2 cellular contexts compared by ENCODE assay signal in the genomic region with DNA sequence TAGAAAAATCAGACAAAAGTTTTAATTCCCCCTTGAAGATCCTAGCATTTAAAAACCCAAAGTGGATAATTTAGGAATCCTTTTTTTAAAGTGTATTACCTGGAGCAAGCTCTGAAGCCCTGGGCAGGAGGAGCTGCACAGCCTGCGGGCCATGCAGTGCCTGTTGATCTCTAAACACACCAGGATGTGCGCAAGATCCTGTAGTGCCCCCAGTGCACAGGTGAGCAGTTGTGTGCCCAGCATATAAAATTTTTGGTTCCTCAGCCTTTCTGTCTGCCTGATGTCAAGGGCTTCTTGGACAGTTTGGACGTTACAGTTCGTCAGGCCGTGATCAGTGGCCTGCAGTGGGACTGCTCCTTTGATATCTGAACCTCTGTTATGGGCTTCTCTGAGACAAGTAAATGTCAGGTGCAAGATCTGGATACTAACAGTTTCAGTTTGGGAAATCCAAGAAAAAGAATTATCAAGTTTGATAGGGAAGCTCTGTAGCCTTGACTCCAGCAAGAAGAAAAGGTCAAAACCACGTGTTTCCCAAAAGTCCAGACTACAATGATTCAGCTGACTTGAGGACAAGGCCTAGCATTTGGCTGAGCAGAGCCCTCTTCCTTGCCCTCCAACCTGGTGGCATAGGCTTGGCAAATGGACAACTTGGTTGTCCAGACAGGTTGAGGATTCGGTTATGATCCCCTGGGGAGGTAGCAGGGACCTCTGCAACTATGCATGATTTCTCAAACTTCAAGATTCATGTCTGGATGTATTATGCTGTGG.
TF ChIP-seq lines count a peak whose summit lies in the region.

No MANE protein-coding gene starts in this region.

TF ChIP-seq in HEK293T, 16 proteins besides CTCF, POLR2A, EP300 and RAD21 (continued from another document):
- no peak for TF ChIP-seq HDGF (IDR thresholded peaks at IDR 0.05; ENCODE audit: borderline replicate concordance)
- TF ChIP-seq FOXA1 (IDR thresholded peaks at IDR 0.05), result no peak
- TF ChIP-seq ZNF384 (IDR thresholded peaks at IDR 0.05), result no peak
- no peak for TF ChIP-seq ELF4 (IDR thresholded peaks at IDR 0.05)
- peak; percentile 42 for TF ChIP-seq L3MBTL2 (conservative IDR thresholded peaks at IDR 0.05)
- no peak for TF ChIP-seq LEF1 (IDR thresholded peaks at IDR 0.05; ENCODE audit: borderline replicate concordance)

TF ChIP-seq in HepG2, 621 proteins besides CTCF, POLR2A, EP300 and RAD21 (continued from another document):
- TF ChIP-seq, protein P1, sequence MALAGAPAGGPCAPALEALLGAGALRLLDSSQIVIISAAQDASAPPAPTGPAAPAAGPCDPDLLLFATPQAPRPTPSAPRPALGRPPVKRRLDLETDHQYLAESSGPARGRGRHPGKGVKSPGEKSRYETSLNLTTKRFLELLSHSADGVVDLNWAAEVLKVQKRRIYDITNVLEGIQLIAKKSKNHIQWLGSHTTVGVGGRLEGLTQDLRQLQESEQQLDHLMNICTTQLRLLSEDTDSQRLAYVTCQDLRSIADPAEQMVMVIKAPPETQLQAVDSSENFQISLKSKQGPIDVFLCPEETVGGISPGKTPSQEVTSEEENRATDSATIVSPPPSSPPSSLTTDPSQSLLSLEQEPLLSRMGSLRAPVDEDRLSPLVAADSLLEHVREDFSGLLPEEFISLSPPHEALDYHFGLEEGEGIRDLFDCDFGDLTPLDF (CRISPR knock-in tag; IDR thresholded peaks at IDR 0.05), result 0 out of 2 replicates have a peak, but pooled peaks have one; percentile 40
- TF ChIP-seq NFIB (CRISPR knock-in tag; IDR thresholded peaks at IDR 0.05; ENCODE audit: borderline replicate concordance), result no peak
- TF ChIP-seq, protein P2, sequence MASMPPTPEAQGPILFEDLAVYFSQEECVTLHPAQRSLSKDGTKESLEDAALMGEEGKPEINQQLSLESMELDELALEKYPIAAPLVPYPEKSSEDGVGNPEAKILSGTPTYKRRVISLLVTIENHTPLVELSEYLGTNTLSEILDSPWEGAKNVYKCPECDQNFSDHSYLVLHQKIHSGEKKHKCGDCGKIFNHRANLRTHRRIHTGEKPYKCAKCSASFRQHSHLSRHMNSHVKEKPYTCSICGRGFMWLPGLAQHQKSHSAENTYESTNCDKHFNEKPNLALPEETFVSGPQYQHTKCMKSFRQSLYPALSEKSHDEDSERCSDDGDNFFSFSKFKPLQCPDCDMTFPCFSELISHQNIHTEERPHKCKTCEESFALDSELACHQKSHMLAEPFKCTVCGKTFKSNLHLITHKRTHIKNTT (CRISPR knock-in tag; IDR thresholded peaks at IDR 0.05), result no peak
